8 cellular contexts compared by ENCODE assay signal in genomic region chr15:100918034-100918689, GRCh38. TPM values are rescaled to one million over a fixed set of nuclear protein-coding genes. Genes with fewer than 3 reads are reported as not detected.
DNase-seq lines count a peak whose midpoint lies in the region; ATAC-seq lines count a peak whose summit lies in the region.

No MANE protein-coding gene starts in this region.

- H3K9ac ChIP-seq in mucosa of rectum (ENCODE audit: low read depth in 1 of 2, low read length in 2 of 2), result peak overlapping the region; percentile 81 to 84

- peak overlapping the region; percentile 60 to 73 for H3K27ac ChIP-seq in esophagus (ENCODE audit: low read depth in 2 of 2, low read length in 1 of 2)
- peak overlapping the region; percentile 84 to 86 for H3K27ac ChIP-seq in mucosa of rectum (ENCODE audit: low read depth in 2 of 2, low read length in 2 of 2)

- no peaks in the 10 kb centered on the region for H3K27me3 ChIP-seq in esophagus (ENCODE audit: control insufficient read depth in 1 of 2, insufficient read depth in 2 of 2, low read length in 2 of 2)
- no peaks in the 10 kb centered on the region for H3K27me3 ChIP-seq in mucosa of rectum (ENCODE audit: control insufficient read depth in 2 of 2, insufficient read depth in 2 of 2, low read length in 2 of 2)

- H3K4me1 ChIP-seq in esophagus (ENCODE audit: control insufficient read depth in 2 of 2, insufficient read depth in 2 of 2, low read length in 1 of 2) (peaks cover 0 to 8% of the 10 kb centered on the region in 2 donors), mucosa of rectum (ENCODE audit: control insufficient read depth in 2 of 2, insufficient read depth in 2 of 2, low read length in 2 of 2) (peaks cover 20 to 25% of the 10 kb centered on the region in 2 donors)

- H3K36me3 ChIP-seq in esophagus (ENCODE audit: control insufficient read depth in 2 of 2, insufficient read depth in 2 of 2, low read length in 1 of 2), result no peaks in the 10 kb centered on the region
- H3K36me3 ChIP-seq in mucosa of rectum (ENCODE audit: control insufficient read depth in 2 of 2, insufficient read depth in 2 of 2, low read length in 2 of 2), result peaks cover 9 to 15% of the 10 kb centered on the region in 2 donors

- peak overlapping the region; percentile 71 to 78 for H3K4me3 ChIP-seq in esophagus (ENCODE audit: low read depth in 1 of 2, low read length in 2 of 2)
- peak overlapping the region; percentile 86 to 91 for H3K4me3 ChIP-seq in mucosa of rectum (ENCODE audit: low read length in 2 of 2)

- DNase-seq in Ammon's horn (ENCODE audit: low spot score), result peak; percentile 70
- DNase-seq in NCI-H82 treated with DMSO at 0.1 percent for 48 hours (lab: John Stamatoyannopoulos, UW; ENCODE audit: unreplicated experiment), result peak; percentile 22
- peak; percentile 59 for DNase-seq in activated CD8-positive, alpha-beta memory T cell treated with anti-CD3 and anti-CD28 coated beads, Interleukin-2, amount 50 U/mL, for 4 hours
- DNase-seq in stimulated activated CD8-positive, alpha-beta memory T cell treated with anti-CD3 and anti-CD28 coated beads, Interleukin-7, amount 100 ng/mL, for 1 hour (ENCODE audit: low read depth in 2 of 2), result peak; percentile 13 to 46

- 1 to 2% methylated on average over 42 of the region's 42 CpGs for WGBS in esophagus, 2 donors

- H3K9me3 ChIP-seq in esophagus (ENCODE audit: control insufficient read depth in 2 of 2, insufficient read depth in 1 of 2, low read depth in 1 of 2, low read length in 1 of 2) (no peaks in the 10 kb centered on the region), mucosa of rectum (ENCODE audit: control insufficient read depth in 2 of 2, low read length in 2 of 2) (no peaks in the 10 kb centered on the region)

- ATAC-seq in GM18870 (IDR thresholded peaks at IDR 0.05; ENCODE audit: unreplicated experiment) (peak; percentile 35), HG03108 (IDR thresholded peaks at IDR 0.05; ENCODE audit: unreplicated experiment) (peak; percentile 54)

RNA-seq across cellular contexts. Expression of gene LRRK1, which starts 1.0 kb away (rescaled TPM):
- 1 to 10 TPM; 4.4 to 7.0 TPM for polyA plus RNA-seq in esophagus

RNA-seq across cellular contexts. Expression of gene ALDH1A3, which starts 38.5 kb away (rescaled TPM):
- polyA plus RNA-seq in esophagus, result 10 to 100 TPM in 1 of 2 donors, 1 to 10 TPM in 1; 9.3 to 32.8 TPM

Comparison
In these comparisons a context has a peak if more than half of its experiments do, and no peak if none do; other contexts are left out.
1. Peak in every context shown above with its lines: DNase-seq, ATAC-seq, H3K4me3 ChIP-seq and H3K27ac ChIP-seq.